Comparison of ENCODE assay signal across 8 cellular contexts in genomic region chr16:22948603-22949368, GRCh38.
DNase-seq lines count a peak whose midpoint lies in the region; ATAC-seq, FAIRE-seq and TF ChIP-seq lines count a peak whose summit lies in the region.

No MANE protein-coding gene starts in this region.

- H3K4me1 ChIP-seq in hepatocyte (ENCODE audit: insufficient read depth) (no peaks in the 10 kb centered on the region), sigmoid colon (peaks cover 0 to 12% (median 10%) of the 10 kb centered on the region in 4 donors)

- no peak overlapping the region for H3K4me3 ChIP-seq in hepatocyte
- H3K4me3 ChIP-seq in sigmoid colon = peak overlapping the region in 3 of 4 donors; percentile 16 to 37 (median 33)

- ATAC-seq in HG03159 (IDR thresholded peaks at IDR 0.05; ENCODE audit: unreplicated experiment) (no peak), HG03520 (IDR thresholded peaks at IDR 0.05; ENCODE audit: unreplicated experiment) (no peak)

- peak; percentile 78 for TF ChIP-seq CTCF in D721Med (IDR thresholded peaks at IDR 0.05; ENCODE audit: insufficient read depth, missing control alignments)
- peak; percentile 46 for TF ChIP-seq CTCF in hepatocyte (IDR thresholded peaks at IDR 0.05; ENCODE audit: poor library complexity)
- peak; percentile 73 to 81 (median 76) for TF ChIP-seq CTCF in sigmoid colon (IDR thresholded peaks at IDR 0.05)

- H3K36me3 ChIP-seq in hepatocyte (replicated peaks; ENCODE audit: insufficient read depth, low read depth) (no peaks in the 10 kb centered on the region), sigmoid colon (no peaks in the 10 kb centered on the region)

- no peaks in the 10 kb centered on the region for H3K79me2 ChIP-seq in hepatocyte

- 44% methylated on average over 18 of the region's 18 CpGs for WGBS in hepatocyte (ENCODE audit: low lambda C conversion rate, missing lambda C conversion rate)
- WGBS in sigmoid colon, 2 donors = 14 to 19% methylated on average over 18 of the region's 18 CpGs

- no peaks in the 10 kb centered on the region for H4K20me1 ChIP-seq in hepatocyte (ENCODE audit: insufficient read depth, poor library complexity, severe bottlenecking)

- no peak for TF ChIP-seq EP300 in sigmoid colon (IDR thresholded peaks at IDR 0.05)

- no peak overlapping the region for H2AFZ ChIP-seq in hepatocyte

- no peak for TF ChIP-seq POLR2A in sigmoid colon (IDR thresholded peaks at IDR 0.05)

- H3K27me3 ChIP-seq in hepatocyte (peaks cover 8% of the 10 kb centered on the region), sigmoid colon (peaks cover 6 to 25% (median 18%) of the 10 kb centered on the region in 3 donors)

- H3K9me2 ChIP-seq in hepatocyte (replicated peaks; ENCODE audit: insufficient read depth) = no peaks in the 10 kb centered on the region

- FAIRE-seq in D721Med (lab: Jason Lieb, UNC) = no peak

- H3K27ac ChIP-seq in hepatocyte = no peak overlapping the region
- no peak overlapping the region for H3K27ac ChIP-seq in sigmoid colon

- no peak overlapping the region for H3K4me2 ChIP-seq in hepatocyte

- intact Hi-C loops in sigmoid colon (cut with DNase I) = no loop called here

- no peaks in the 10 kb centered on the region for H3K9me3 ChIP-seq in hepatocyte (ENCODE audit: low read depth)
- H3K9me3 ChIP-seq in sigmoid colon = no peaks in the 10 kb centered on the region

- DNase-seq in D721Med (ENCODE audit: insufficient read length, low spot score) (peak; percentile 42), HK-2 (ENCODE audit: unreplicated experiment) (peak; percentile 44), RPMI7951 (ENCODE audit: low read depth) (peak; percentile 44), amniotic epithelial cell (ENCODE audit: low read depth) (peak; percentile 27), hepatocyte (ENCODE audit: low spot score) (peak; percentile 38), sigmoid colon (peak; percentile 78)

Comparison
In these comparisons a context has a peak if more than half of its experiments do, and no peak if none do; other contexts are left out.
1. DNase-seq: peak in every context shown above with its lines; median percentile 78 in sigmoid colon; 44 in HK-2; 44 in RPMI7951; 42 in D721Med; 38 in hepatocyte; 27 in amniotic epithelial cell.